ENCODE assay signal across 8 cellular contexts in genomic region chr19:9796113-9796773, GRCh38. TPM values are rescaled to one million over a fixed set of nuclear protein-coding genes. Genes with fewer than 3 reads are reported as not detected.
A peak's percentile ranks its signal among the peaks of the same experiment; 100 is the strongest.
DNase-seq lines count a peak whose midpoint lies in the region; ATAC-seq and TF ChIP-seq lines count a peak whose summit lies in the region.

No MANE protein-coding gene starts in this region.

- ATAC-seq in heart right ventricle: peak in 6 of 8 donors; percentile 10 to 37 (median 31)
- ATAC-seq in GM18519 (IDR thresholded peaks at IDR 0.05; ENCODE audit: low FRiP score, unreplicated experiment): no peak

- intact Hi-C loops in heart right ventricle (cut with DNase I): loop anchor here (1.0 to 10.0 kb wide), 17 partner anchors 18 to 961 kb away; partner anchors contain the start of genes ZNF121 (in 3 of the 10), ZNF317 (in 3 of the 10), MBD3L1 (in 1 of the 10) and ZNF266 (in 1 of the 10)

- in situ Hi-C loops in HAP-1 (cut with MboI; ENCODE audit: low sequenced_read_pairs): loop anchor here (25.0 kb wide), 1 partner anchor 484 kb away; the partner anchor contains the start of genes ZNF559 and ZNF699

- DNase-seq in CMK (ENCODE audit: low read depth) (peak; percentile 74), HAP-1 (ENCODE audit: low spot score in 2 of 2) (peak; percentile 84 to 85), NCI-H1930 (lab: John Stamatoyannopoulos, UW) (peak; percentile 44 to 64), amniotic epithelial cell (ENCODE audit: low read depth) (peak; percentile 91), heart right ventricle (peak; percentile 60 to 89), pulmonary artery endothelial cell (ENCODE audit: low read depth, low spot score) (peak; percentile 79)

- H3K36me3 Mint-ChIP-seq in T-helper 1 cell treated with Interleukin-12 subunit alpha and Interleukin-12 subunit beta and Interleukin-4 antibody, amounts not matched to agents 30 μg/mL and 1 μg/mL, for 36 hours (ENCODE audit: low read depth): peaks cover 5% of the 10 kb centered on the region

- H3K9me3 ChIP-seq in HAP-1: no peaks in the 10 kb centered on the region
- no peaks in the 10 kb centered on the region for H3K9me3 ChIP-seq in heart right ventricle

- WGBS in heart right ventricle, 2 donors: 49 to 50% methylated on average over 6 of the region's 6 CpGs

- H3K27ac ChIP-seq in heart right ventricle: peak overlapping the region in 1 of 10 donors; percentile 11

- no peaks in the 10 kb centered on the region for H3K36me3 ChIP-seq in HAP-1 (replicated peaks)
- no peaks in the 10 kb centered on the region for H3K36me3 ChIP-seq in heart right ventricle

- H3K4me1 ChIP-seq in HAP-1 (no peaks in the 10 kb centered on the region; the same call in 1 of the 2 replicates), heart right ventricle (peaks cover 0 to 17% (median 3%) of the 10 kb centered on the region in 9 donors)

- peak overlapping the region; percentile 73 for H3K27ac Mint-ChIP-seq in T-helper 1 cell treated with Interleukin-12 subunit alpha and Interleukin-12 subunit beta and Interleukin-4 antibody, amounts not matched to agents 30 μg/mL and 1 μg/mL, for 36 hours

- no peak overlapping the region for H3K4me3 Mint-ChIP-seq in T-helper 1 cell treated with Interleukin-12 subunit alpha and Interleukin-12 subunit beta and Interleukin-4 antibody, amounts not matched to agents 30 μg/mL and 1 μg/mL, for 36 hours

- no peaks in the 10 kb centered on the region for H3K27me3 ChIP-seq in HAP-1 (ENCODE audit: low read depth)
- no peaks in the 10 kb centered on the region for H3K27me3 ChIP-seq in heart right ventricle

- H3K9me3 Mint-ChIP-seq in T-helper 1 cell treated with Interleukin-12 subunit alpha and Interleukin-12 subunit beta and Interleukin-4 antibody, amounts not matched to agents 30 μg/mL and 1 μg/mL, for 36 hours: peaks cover 4% of the 10 kb centered on the region

- peak; percentile 61 to 90 (median 82) for TF ChIP-seq CTCF in heart right ventricle (IDR thresholded peaks at IDR 0.05)

- H3K4me3 ChIP-seq in HAP-1 (no peak overlapping the region), heart right ventricle (no peak overlapping the region)

- no peaks in the 10 kb centered on the region for H3K27me3 Mint-ChIP-seq in T-helper 1 cell treated with Interleukin-12 subunit alpha and Interleukin-12 subunit beta and Interleukin-4 antibody, amounts not matched to agents 30 μg/mL and 1 μg/mL, for 36 hours (ENCODE audit: low read depth)

- peaks cover 25% of the 10 kb centered on the region for H3K4me1 Mint-ChIP-seq in T-helper 1 cell treated with Interleukin-12 subunit alpha and Interleukin-12 subunit beta and Interleukin-4 antibody, amounts not matched to agents 30 μg/mL and 1 μg/mL, for 36 hours (ENCODE audit: low read depth)

RNA-seq across cellular contexts. Expression of gene FBXL12, which starts 22.6 kb away (rescaled TPM):
- 10 to 100 TPM; 10.5 to 13.8 (median 11.5) TPM for total RNA-seq in heart right ventricle
- 10 to 100 TPM; 13.5 to 19.5 TPM for polyA plus RNA-seq in heart right ventricle
- total RNA-seq in pulmonary artery endothelial cell: 9.8 and 10.4 TPM in 2 replicates

RNA-seq across cellular contexts. Expression of gene ZNF846, which starts 27.7 kb away (rescaled TPM):
- total RNA-seq in heart right ventricle: 10 to 100 TPM in 5 of 10 donors, 1 to 10 TPM in 5; 6.2 to 16.2 (median 10.1) TPM
- polyA plus RNA-seq in heart right ventricle: 10 to 100 TPM in 1 of 2 donors, 1 to 10 TPM in 1; 3.9 to 21.4 TPM
- 5.4 and 6.7 TPM in 2 replicates for total RNA-seq in pulmonary artery endothelial cell

RNA-seq across cellular contexts. Expression of gene UBL5, which starts 31.5 kb away (rescaled TPM):
- total RNA-seq in heart right ventricle (100 to 1,000 TPM; 483 to 573 (median 516) TPM), pulmonary artery endothelial cell (121 and 181 TPM in 2 replicates)
- polyA plus RNA-seq in heart right ventricle: 1,000 to 10,000 TPM in 1 of 2 donors, 100 to 1,000 TPM in 1; 914 to 1,564 TPM

RNA-seq across cellular contexts. Expression of gene PIN1, which starts 38.9 kb away (rescaled TPM):
- total RNA-seq in heart right ventricle: 100 to 1,000 TPM in 2 of 10 donors, 10 to 100 TPM in 8; 81.1 to 109 (median 90.8) TPM
- 100 to 1,000 TPM in 1 of 2 donors, 10 to 100 TPM in 1; 74.6 to 152 TPM for polyA plus RNA-seq in heart right ventricle
- total RNA-seq in pulmonary artery endothelial cell: 122 and 123 TPM in 2 replicates
